ENCODE assay signal across 14 cellular contexts in the genomic region with DNA sequence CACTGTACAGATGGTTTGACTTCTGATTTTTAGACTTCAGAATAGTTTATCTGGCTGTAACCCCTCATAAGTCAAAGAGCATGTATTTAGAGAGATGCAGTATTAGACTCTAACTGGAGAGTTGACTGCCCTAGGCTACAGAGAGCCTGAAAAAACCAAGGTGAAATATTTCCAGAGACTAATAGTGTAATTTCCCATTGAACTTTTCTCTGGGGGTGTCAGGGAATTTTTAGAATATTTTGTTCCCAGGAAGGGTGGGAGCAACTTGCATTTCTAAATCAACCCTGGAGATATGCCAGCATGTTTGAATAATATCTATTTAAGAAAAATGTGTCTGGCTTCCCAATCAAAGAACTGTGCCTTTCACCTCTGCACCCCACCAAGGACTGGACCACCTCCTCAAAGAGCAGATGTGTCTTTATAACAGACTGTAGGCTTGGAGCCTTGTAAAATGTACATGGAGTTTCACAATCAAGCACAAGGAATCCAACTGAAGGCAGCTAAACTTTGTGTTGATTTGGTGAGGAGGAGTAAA. TPM values are rescaled to one million over a fixed set of nuclear protein-coding genes. Genes with fewer than 3 reads are reported as not detected.
A peak's percentile ranks its signal among the peaks of the same experiment; 100 is the strongest.
DNase-seq lines count a peak whose midpoint lies in the region; ATAC-seq, FAIRE-seq and TF ChIP-seq lines count a peak whose summit lies in the region.
"Had no signal": no experiment of that assay in that cellular context is flagged by ENCODE, and none has a peak within 500 bp of the region (broad histone marks: within the 10 kb centered on the region; RNA-seq: fewer than 3 reads in every experiment).

No MANE protein-coding gene starts in this region.

- TF ChIP-seq CTCF in A549 (IDR thresholded peaks at IDR 0.05) (no peak), HFFc6 (IDR thresholded peaks at IDR 0.05) (no peak), esophagus muscularis mucosa (IDR thresholded peaks at IDR 0.05) (no peak), neutrophil (IDR thresholded peaks at IDR 0.05) (no peak)

- POLR2A ChIA-PET in A549 (lab: Yijun Ruan, JAX) = no interaction called here

- CTCF ChIA-PET in A549 (lab: Yijun Ruan, JAX) = no interaction called here

- no peak for FAIRE-seq in A549 (lab: Jason Lieb, UNC)

- H3K27me3 ChIP-seq in esophagus muscularis mucosa (no peaks in the 10 kb centered on the region), neutrophil (no peaks in the 10 kb centered on the region)

- no peaks in the 10 kb centered on the region for H3K36me3 Mint-ChIP-seq in HFFc6 (ENCODE audit: low read depth)

- peaks cover 59% of the 10 kb centered on the region for H3K4me1 Mint-ChIP-seq in HFFc6 (ENCODE audit: low read depth)

- no peaks in the 10 kb centered on the region; the same call in 1 of the 2 replicates for H3K27me3 Mint-ChIP-seq in HFFc6 (ENCODE audit: insufficient read depth)

- peaks cover 0 to 10% (median 3%) of the 10 kb centered on the region in 4 donors for H3K36me3 ChIP-seq in esophagus muscularis mucosa
- H3K36me3 ChIP-seq in neutrophil = peaks cover 12% of the 10 kb centered on the region

- no peaks in the 10 kb centered on the region for H3K9me3 Mint-ChIP-seq in HFFc6
- H3K9me3 Mint-ChIP-seq: activated naive CD4-positive, alpha-beta T cell treated with anti-CD3 and anti-CD28 coated beads, Interleukin-2, amount 50 U/mL, for 72 hours had no signal

- H3K4me3 ChIP-seq in A549 (peak overlapping the region; percentile 69; the same call in 1 of the 3 replicates), esophagus muscularis mucosa (peak overlapping the region; percentile 69 to 87 (median 72)), neutrophil (ENCODE audit: low read depth in 1 of 2, low read length in 1 of 2) (peak overlapping the region; percentile 86 to 89)

- ATAC-seq in A549 = no peak
- ATAC-seq: activated naive CD4-positive, alpha-beta T cell treated with anti-CD3 and anti-CD28 coated beads, Interleukin-2, amount 50 U/mL, for 72 hours had no signal

- no peak for TF ChIP-seq EP300 in A549 (IDR thresholded peaks at IDR 0.05)
- no peak for TF ChIP-seq EP300 in esophagus muscularis mucosa (IDR thresholded peaks at IDR 0.05)

- no peak for DNase-seq in A549 (ENCODE audit: low read depth in 1 of 2, low spot score in 1 of 2)
- peak; percentile 24 for DNase-seq in HFFc6
- no peak for DNase-seq in esophagus muscularis mucosa (ENCODE audit: extremely low spot score)
- DNase-seq in medulla oblongata (ENCODE audit: extremely low spot score) = no peak
- DNase-seq in NCI-H1105 (lab: John Stamatoyannopoulos, UW) = no peak
- no peak for DNase-seq in NCI-H2029 (lab: John Stamatoyannopoulos, UW)
- no peak for DNase-seq in DMS 273 (lab: John Stamatoyannopoulos, UW; ENCODE audit: unreplicated experiment)
- DNase-seq: activated CD4-positive, alpha-beta T cell treated with anti-CD3 and anti-CD28 coated beads for 4 hours; GDM1; NCI-H82; substantia nigra; T-helper 2 cell had no signal

- peak overlapping the region; percentile 94 to 99 for H3K27ac ChIP-seq in A549
- peak overlapping the region; percentile 78 to 93 (median 88) for H3K27ac ChIP-seq in esophagus muscularis mucosa (replicated peaks in 1 of 4)
- H3K27ac ChIP-seq in neutrophil = peak overlapping the region; percentile 92

- H3K4me2 ChIP-seq in A549 = peak overlapping the region; percentile 92

- no peaks in the 10 kb centered on the region for H3K9me3 ChIP-seq in A549
- H3K9me3 ChIP-seq in esophagus muscularis mucosa = no peaks in the 10 kb centered on the region
- no peaks in the 10 kb centered on the region for H3K9me3 ChIP-seq in neutrophil

- TF ChIP-seq POLR2A in A549 (IDR thresholded peaks at IDR 0.05; ENCODE audit: low read length) (no peak), esophagus muscularis mucosa (IDR thresholded peaks at IDR 0.05; ENCODE audit: low read depth) (no peak)

- H3K4me3 Mint-ChIP-seq in HFFc6 = no peak overlapping the region

- intact Hi-C loops in esophagus muscularis mucosa (cut with DNase I) = no loop called here

- H3K27ac Mint-ChIP-seq in HFFc6 = no peak overlapping the region; the same call in 1 of the 2 replicates
- H3K27ac Mint-ChIP-seq: activated naive CD4-positive, alpha-beta T cell treated with anti-CD3 and anti-CD28 coated beads, Interleukin-2, amount 50 U/mL, for 72 hours had no signal

- TF ChIP-seq RAD21 in A549 (conservative IDR thresholded peaks at IDR 0.05 in 1 of 2, IDR thresholded peaks at IDR 0.05 in 1 of 2) = no peak

- H3K4me1 ChIP-seq in A549 (peaks cover 50% of the 10 kb centered on the region), esophagus muscularis mucosa (peaks cover 3 to 48% (median 25%) of the 10 kb centered on the region in 4 donors), neutrophil (ENCODE audit: control insufficient read depth in 1 of 2, insufficient read depth in 1 of 2, low read depth in 1 of 2, low read length in 1 of 2) (peaks cover 58 to 80% of the 10 kb centered on the region in 2 experiments)

TF ChIP-seq in A549, 52 proteins besides CTCF, POLR2A, EP300 and RAD21:
- TF ChIP-seq NFE2L2 (conservative IDR thresholded peaks at IDR 0.05; ENCODE audit: low read length) = no peak
- no peak for TF ChIP-seq NR3C1 (IDR thresholded peaks at IDR 0.05)
- no peak for TF ChIP-seq ESRRA (IDR thresholded peaks at IDR 0.05; ENCODE audit: borderline replicate concordance, low read length)
- TF ChIP-seq, protein P1, sequence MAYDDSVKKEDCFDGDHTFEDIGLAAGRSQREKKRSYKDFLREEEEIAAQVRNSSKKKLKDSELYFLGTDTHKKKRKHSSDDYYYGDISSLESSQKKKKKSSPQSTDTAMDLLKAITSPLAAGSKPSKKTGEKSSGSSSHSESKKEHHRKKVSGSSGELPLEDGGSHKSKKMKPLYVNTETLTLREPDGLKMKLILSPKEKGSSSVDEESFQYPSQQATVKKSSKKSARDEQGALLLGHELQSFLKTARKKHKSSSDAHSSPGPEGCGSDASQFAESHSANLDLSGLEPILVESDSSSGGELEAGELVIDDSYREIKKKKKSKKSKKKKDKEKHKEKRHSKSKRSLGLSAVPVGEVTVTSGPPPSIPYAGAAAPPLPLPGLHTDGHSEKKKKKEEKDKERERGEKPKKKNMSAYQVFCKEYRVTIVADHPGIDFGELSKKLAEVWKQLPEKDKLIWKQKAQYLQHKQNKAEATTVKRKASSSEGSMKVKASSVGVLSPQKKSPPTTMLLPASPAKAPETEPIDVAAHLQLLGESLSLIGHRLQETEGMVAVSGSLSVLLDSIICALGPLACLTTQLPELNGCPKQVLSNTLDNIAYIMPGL (CRISPR knock-in tag; IDR thresholded peaks at IDR 0.05; ENCODE audit: borderline replicate concordance) = no peak
- TF ChIP-seq EHMT2 (IDR thresholded peaks at IDR 0.05; ENCODE audit: low read depth) = no peak
- no peak for TF ChIP-seq HOXB5 (CRISPR knock-in tag; IDR thresholded peaks at IDR 0.05)

RNA-seq across cellular contexts. Expression of a gene that starts 2.0 kb away (rescaled TPM):
- 126 and 145 TPM in 2 replicates for polyA plus RNA-seq in A549 (2011; rRNA removed)
- polyA plus RNA-seq in A549 (2012; cell fraction: cytosol; rRNA removed) = 54.5 and 58.1 TPM in 2 replicates
- polyA plus RNA-seq in A549 (2012; cell fraction: nucleus; rRNA removed) = 33.3 and 44.8 TPM in 2 replicates
- 134 to 169 TPM (median 162 TPM) in 3 replicates for polyA plus RNA-seq in A549 (2017; fragmentation: RNase III; extraction: RNeasy Plus Mini Kit Qiagen cat#74134 plus additional on column Dnase treatment)
- 56.9 and 61.0 TPM in 2 replicates for polyA minus RNA-seq in A549 (2011; rRNA and poly(A)+ RNA removed)
- total RNA-seq in HFFc6 (2021; fragmentation: NEBNext Ultra II Directional; extraction: Animal tissue kit (Norgen Biotek cat#: 25700)) = 1 to 10 TPM; 1.5 to 3.0 (median 1.6) TPM
- 100 to 1,000 TPM in 3 of 4 donors, 10 to 100 TPM in 1; 98.4 to 216 (median 186) TPM for total RNA-seq in esophagus muscularis mucosa

Comparison
In these comparisons a context has a peak if more than half of its experiments do, and no peak if none do; other contexts are left out.
1. RNA of a gene that starts 2.0 kb away (total RNA-seq): 98.4 to 216 TPM in esophagus muscularis mucosa; 1.5 to 3.0 TPM in HFFc6; every median in the first group is over 10 times any median in the second.
2. Peak in every context shown above with its lines, with median percentiles within 50 percentile points of each other: H3K27ac ChIP-seq and H3K4me3 ChIP-seq.